In the genomic region with DNA sequence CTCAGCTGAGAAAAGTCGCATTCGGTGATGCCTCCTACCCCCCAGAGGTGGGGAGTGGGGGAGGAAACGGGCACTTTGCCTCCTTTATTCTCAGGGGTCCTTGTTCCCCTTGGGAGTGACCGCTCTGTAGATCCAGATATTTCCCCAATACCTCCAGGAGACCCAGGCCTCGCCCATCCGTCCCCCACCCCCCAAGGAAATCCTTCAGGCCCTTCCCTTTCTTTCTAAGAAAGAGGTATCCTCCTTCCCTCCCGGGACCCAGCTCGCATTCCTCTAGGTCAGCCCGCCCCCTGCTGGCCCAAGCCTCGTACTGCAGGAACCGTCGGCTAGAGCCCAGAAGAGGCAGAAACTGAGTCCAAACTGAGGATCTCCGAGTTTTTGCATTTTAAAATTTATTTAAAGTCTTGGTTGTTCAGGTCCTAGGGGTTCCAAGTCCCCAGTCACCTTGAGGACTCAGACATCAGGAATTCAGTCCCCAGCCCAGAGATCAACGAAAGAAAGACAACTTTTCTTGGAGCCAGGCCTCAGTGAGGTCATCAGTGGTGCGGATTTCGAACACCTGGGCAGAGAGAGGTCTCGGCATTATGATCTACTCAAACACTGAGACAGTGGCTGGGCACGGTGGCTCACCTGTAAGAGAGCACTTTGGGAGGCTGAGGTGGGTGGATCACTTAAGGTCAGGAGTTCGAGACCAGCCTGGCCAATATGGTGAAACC, we compare ENCODE assay signal across 1 cellular context.
A peak's percentile ranks its signal among the peaks of the same experiment; 100 is the strongest.
TF ChIP-seq lines count a peak whose summit lies in the region.

No MANE protein-coding gene starts in this region.

TF ChIP-seq in IMR-90, 13 proteins besides CTCF, POLR2A, EP300 and RAD21:
- TF ChIP-seq, protein P1, sequence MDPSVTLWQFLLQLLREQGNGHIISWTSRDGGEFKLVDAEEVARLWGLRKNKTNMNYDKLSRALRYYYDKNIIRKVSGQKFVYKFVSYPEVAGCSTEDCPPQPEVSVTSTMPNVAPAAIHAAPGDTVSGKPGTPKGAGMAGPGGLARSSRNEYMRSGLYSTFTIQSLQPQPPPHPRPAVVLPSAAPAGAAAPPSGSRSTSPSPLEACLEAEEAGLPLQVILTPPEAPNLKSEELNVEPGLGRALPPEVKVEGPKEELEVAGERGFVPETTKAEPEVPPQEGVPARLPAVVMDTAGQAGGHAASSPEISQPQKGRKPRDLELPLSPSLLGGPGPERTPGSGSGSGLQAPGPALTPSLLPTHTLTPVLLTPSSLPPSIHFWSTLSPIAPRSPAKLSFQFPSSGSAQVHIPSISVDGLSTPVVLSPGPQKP (IDR thresholded peaks at IDR 0.05; ENCODE audit: borderline replicate concordance, low read depth, low read length) = no peak
- TF ChIP-seq SMC3 (IDR thresholded peaks at IDR 0.05; ENCODE audit: low read depth, low read length) (peak; percentile 98), MAZ (IDR thresholded peaks at IDR 0.05; ENCODE audit: borderline replicate concordance, low read depth, low read length) (peak; percentile 54; the same call in 1 of the 2 replicates), FOS (IDR thresholded peaks at IDR 0.05; ENCODE audit: low read depth, low read length) (no peak)
